In genomic region chr15:44719293-44719999, GRCh38 we compare ENCODE assay signal across 8 cellular contexts. TPM values are rescaled to one million over a fixed set of nuclear protein-coding genes. Genes with fewer than 3 reads are reported as not detected.
DNase-seq lines count a peak whose midpoint lies in the region; ATAC-seq, FAIRE-seq and TF ChIP-seq lines count a peak whose summit lies in the region.

No MANE protein-coding gene starts in this region.

- no peak overlapping the region for H3K4me3 ChIP-seq in Karpas-422 (ENCODE audit: low read length)
- no peak overlapping the region for H3K4me3 ChIP-seq in pancreas

- H3K36me3 Mint-ChIP-seq in activated T-cell treated with anti-CD3 and anti-CD28 coated beads, Interleukin-2, amount 50 U/mL, for 4 hours (ENCODE audit: insufficient read depth): peaks cover 46% of the 10 kb centered on the region

- H3K9ac ChIP-seq in Karpas-422 (ENCODE audit: low read length): no peak overlapping the region

- TF ChIP-seq CTCF in pancreas (IDR thresholded peaks at IDR 0.05): no peak

- H3K36me3 ChIP-seq in Karpas-422 (ENCODE audit: insufficient read depth, low read length) (peaks cover 43% of the 10 kb centered on the region), pancreas (peaks cover 6 to 32% (median 12%) of the 10 kb centered on the region in 3 donors)

- CTCF ChIA-PET in HEK293T (lab: Yijun Ruan, JAX): no interaction called here

- peaks cover 71% of the 10 kb centered on the region for H3K4me1 ChIP-seq in Karpas-422 (ENCODE audit: low read length)
- peaks cover 0 to 2% (median 0%) of the 10 kb centered on the region in 3 donors for H3K4me1 ChIP-seq in pancreas

- H3K4me3 Mint-ChIP-seq in activated T-cell treated with anti-CD3 and anti-CD28 coated beads, Interleukin-2, amount 50 U/mL, for 4 hours: peak overlapping the region; percentile 75

- 74 to 76% methylated on average over 4 of the region's 4 CpGs for WGBS in pancreas, 2 donors

- POLR2A ChIA-PET in HEK293T (lab: Yijun Ruan, JAX): interaction anchor here (0.8 kb wide), 1 partner anchor 9 kb away, joined by 3 read pairs; no protein-coding TSS in a partner anchor

- H3K9me3 Mint-ChIP-seq in activated T-cell treated with anti-CD3 and anti-CD28 coated beads, Interleukin-2, amount 50 U/mL, for 4 hours: no peaks in the 10 kb centered on the region

- H3K4me2 ChIP-seq in Karpas-422 (ENCODE audit: low read depth, low read length, poor library complexity, severe bottlenecking): no peak overlapping the region

- H3K9me3 ChIP-seq in Karpas-422 (ENCODE audit: low read length): no peaks in the 10 kb centered on the region
- no peaks in the 10 kb centered on the region for H3K9me3 ChIP-seq in pancreas

- peak; percentile 45 for ATAC-seq in GM21528 (IDR thresholded peaks at IDR 0.05; ENCODE audit: low FRiP score, unreplicated experiment)
- peak; percentile 71 to 77 for ATAC-seq in activated T-cell treated with anti-CD3 and anti-CD28 coated beads, Interleukin-2, amount 50 U/mL, for 4 hours
- peak; percentile 18 to 49 (median 48) for ATAC-seq in pancreas

- no peaks in the 10 kb centered on the region for H3K9me2 ChIP-seq in Karpas-422 (replicated peaks; ENCODE audit: insufficient read depth, low read length)

- no peak for FAIRE-seq in pancreas (lab: Jason Lieb, UNC)

- intact Hi-C loops in pancreas (cut with DNase I): no loop called here

- H3K4me1 Mint-ChIP-seq in activated T-cell treated with anti-CD3 and anti-CD28 coated beads, Interleukin-2, amount 50 U/mL, for 4 hours (ENCODE audit: low read depth): peaks cover 87% of the 10 kb centered on the region

- no peak overlapping the region for H2AFZ ChIP-seq in Karpas-422 (ENCODE audit: low read length)

- peaks cover 15% of the 10 kb centered on the region for H3K79me2 ChIP-seq in Karpas-422 (ENCODE audit: low read length)

- peaks cover 14% of the 10 kb centered on the region; the same call in 1 of the 2 replicates for H4K20me1 ChIP-seq in Karpas-422 (ENCODE audit: insufficient read depth, low read depth, low read length)

- peak overlapping the region; percentile 75 for H3K27ac ChIP-seq in Karpas-422 (ENCODE audit: low read length)
- H3K27ac ChIP-seq in pancreas: no peak overlapping the region

- H3K27me3 ChIP-seq in Karpas-422 (ENCODE audit: low read length) (no peaks in the 10 kb centered on the region), pancreas (no peaks in the 10 kb centered on the region)

- no peaks in the 10 kb centered on the region for H3K27me3 Mint-ChIP-seq in activated T-cell treated with anti-CD3 and anti-CD28 coated beads, Interleukin-2, amount 50 U/mL, for 4 hours (ENCODE audit: low read depth)

- DNase-seq in Karpas-422 (peak; percentile 85), pancreas (no peak), SHP77 (lab: John Stamatoyannopoulos, UW) (no peak), NCI-H146 (lab: John Stamatoyannopoulos, UW) (no peak), HEK293T (ENCODE audit: extremely low spot score) (no peak)
- no peak for DNase-seq in activated T-cell treated with anti-CD3 and anti-CD28 coated beads, Interleukin-2, amount 50 U/mL, for 4 hours

- TF ChIP-seq POLR2A in GM10847 (IDR thresholded peaks at IDR 0.05; ENCODE audit: extremely low read depth, insufficient read length): peak; percentile 48

TF ChIP-seq in HEK293T, 16 proteins besides CTCF, POLR2A, EP300 and RAD21:
- no peak for TF ChIP-seq NFRKB (IDR thresholded peaks at IDR 0.05)

RNA-seq across cellular contexts. Expression of gene B2M, which starts 8.1 kb away (rescaled TPM):
- total RNA-seq in Karpas-422 (2014; rRNA removed; shearing (Covaris generic); ENCODE audit: low replicate concordance): 2,186 and 3,959 TPM in 2 replicates
- total RNA-seq in activated T-cell treated with anti-CD3 and anti-CD28 coated beads, Interleukin-2, amount 50 U/mL, for 4 hours: 1,000 to 10,000 TPM; 3,850 to 4,350 (median 4,124) TPM
- 1,000 to 10,000 TPM in 2 of 6 donors, 100 to 1,000 TPM in 4; 209 to 1,305 (median 374) TPM for total RNA-seq in pancreas
- 1,000 to 10,000 TPM in 1 of 2 donors, 100 to 1,000 TPM in 1; 443 to 1,072 TPM for polyA plus RNA-seq in pancreas

RNA-seq across cellular contexts. Expression of gene PATL2, which starts 8.3 kb away (rescaled TPM):
- 1.0 and 5.0 TPM in 2 replicates for total RNA-seq in Karpas-422 (2014; rRNA removed; shearing (Covaris generic); ENCODE audit: low replicate concordance)
- total RNA-seq in activated T-cell treated with anti-CD3 and anti-CD28 coated beads, Interleukin-2, amount 50 U/mL, for 4 hours: 1 to 10 TPM; 3.6 to 5.2 (median 3.9) TPM
- under 1 TPM; 0.24 to 0.93 (median 0.45) TPM for total RNA-seq in pancreas
- polyA plus RNA-seq in pancreas: 1 to 10 TPM in 1 of 2 donors, under 1 TPM in 1; 0.80 to 1.6 TPM

RNA-seq across cellular contexts. Expression of gene TRIM69, which starts 16.9 kb away (rescaled TPM):
- total RNA-seq in Karpas-422 (2014; rRNA removed; shearing (Covaris generic); ENCODE audit: low replicate concordance): 22.7 and 26.0 TPM in 2 replicates
- 10 to 100 TPM; 45.4 to 58.2 (median 46.4) TPM for total RNA-seq in activated T-cell treated with anti-CD3 and anti-CD28 coated beads, Interleukin-2, amount 50 U/mL, for 4 hours
- total RNA-seq in pancreas: 10 to 100 TPM in 1 of 6 donors, 1 to 10 TPM in 5; 2.4 to 15.8 (median 4.5) TPM
- polyA plus RNA-seq in pancreas: 1 to 10 TPM; 4.3 to 5.7 TPM

RNA-seq across cellular contexts. Expression of gene SPG11, which starts 56.0 kb away (rescaled TPM):
- total RNA-seq in Karpas-422 (2014; rRNA removed; shearing (Covaris generic); ENCODE audit: low replicate concordance): 80.6 and 123 TPM in 2 replicates
- total RNA-seq in activated T-cell treated with anti-CD3 and anti-CD28 coated beads, Interleukin-2, amount 50 U/mL, for 4 hours: 10 to 100 TPM; 36.9 to 37.3 (median 37.1) TPM
- total RNA-seq in pancreas: 10 to 100 TPM; 28.5 to 61.1 (median 38.0) TPM
- 10 to 100 TPM; 21.6 to 31.1 TPM for polyA plus RNA-seq in pancreas
